ENCODE assay signal across 28 cellular contexts in genomic region chr2:235839226-235839625, GRCh38.
DNase-seq lines count a peak whose midpoint lies in the region; ATAC-seq and FAIRE-seq lines count a peak whose summit lies in the region.
"Had no signal": no experiment of that assay in that cellular context is flagged by ENCODE, and none has a peak within 500 bp of the region (broad histone marks: within the 10 kb centered on the region; RNA-seq: fewer than 3 reads in every experiment).

No MANE protein-coding gene starts in this region.

- H3K9me3 Mint-ChIP-seq in activated CD4-positive, alpha-beta T cell treated with anti-CD3 and anti-CD28 coated beads, Interleukin-2, amount 10 ng/mL, durations not matched to agents 7 days and 5 days: no peaks in the 10 kb centered on the region
- H3K9me3 Mint-ChIP-seq: CD14-positive monocyte; CD4-positive, CD25-positive, alpha-beta regulatory T cell; CD8-positive, alpha-beta memory T cell had no signal

- H3K4me1 Mint-ChIP-seq in activated CD4-positive, alpha-beta T cell treated with anti-CD3 and anti-CD28 coated beads, Interleukin-2, amount 10 ng/mL, durations not matched to agents 7 days and 5 days: no peaks in the 10 kb centered on the region
- H3K4me1 Mint-ChIP-seq: CD14-positive monocyte; CD4-positive, alpha-beta memory T cell; CD4-positive, CD25-positive, alpha-beta regulatory T cell; CD8-positive, alpha-beta memory T cell had no signal

- FAIRE-seq in urothelium cell line (lab: Jason Lieb, UNC): peak; percentile 58
- FAIRE-seq: A204.1, GM12878, GM12892, GM19239 had no signal

- intact Hi-C loops in cardiac septum (cut with DNase I): no loop called here
- intact Hi-C loops in left cardiac atrium (cut with DNase I): no loop called here
- intact Hi-C loops in posterior vena cava (cut with DNase I): no loop called here

- H3K27ac Mint-ChIP-seq in activated CD4-positive, alpha-beta T cell treated with anti-CD3 and anti-CD28 coated beads, Interleukin-2, amount 10 ng/mL, durations not matched to agents 7 days and 5 days: no peak overlapping the region
- H3K27ac Mint-ChIP-seq: CD4-positive, alpha-beta memory T cell; CD4-positive, CD25-positive, alpha-beta regulatory T cell had no signal

- no peaks in the 10 kb centered on the region for H3K36me3 Mint-ChIP-seq in activated CD4-positive, alpha-beta T cell treated with anti-CD3 and anti-CD28 coated beads, Interleukin-2, amount 10 ng/mL, durations not matched to agents 7 days and 5 days (ENCODE audit: low read depth)
- H3K36me3 Mint-ChIP-seq: CD14-positive monocyte; CD4-positive, alpha-beta memory T cell; CD4-positive, CD25-positive, alpha-beta regulatory T cell; CD8-positive, alpha-beta memory T cell had no signal

- ATAC-seq in left cardiac atrium (no peak), GM18502 (IDR thresholded peaks at IDR 0.05; ENCODE audit: poor library complexity, unreplicated experiment) (no peak)
- ATAC-seq: GM12878 had no signal

- POLR2A ChIA-PET in activated CD4-positive, alpha-beta T cell treated with anti-CD3 and anti-CD28 coated beads, Interleukin-2, amount 10 ng/mL, durations not matched to agents 7 days and 5 days (lab: Charles Lee): no interaction called here

- no peak overlapping the region for H3K4me3 Mint-ChIP-seq in activated CD4-positive, alpha-beta T cell treated with anti-CD3 and anti-CD28 coated beads, Interleukin-2, amount 10 ng/mL, durations not matched to agents 7 days and 5 days
- H3K4me3 Mint-ChIP-seq: CD14-positive monocyte; CD4-positive, alpha-beta memory T cell; CD4-positive, CD25-positive, alpha-beta regulatory T cell; CD8-positive, alpha-beta memory T cell had no signal

- DNase-seq in cardiac septum (ENCODE audit: low spot score): peak; percentile 35
- no peak for DNase-seq in left cardiac atrium
- peak; percentile 29 for DNase-seq in islet precursor cell
- peak; percentile 43 for DNase-seq in posterior vena cava (ENCODE audit: low spot score)
- DNase-seq in urothelium cell line (ENCODE audit: low spot score): no peak
- no peak for DNase-seq in activated CD4-positive, alpha-beta T cell treated with anti-CD3 and anti-CD28 coated beads, Interleukin-2, amount 10 ng/mL, durations not matched to agents 7 days and 5 days
- no peak for DNase-seq in activated T-cell treated with anti-CD3 and anti-CD28 coated beads, Interleukin-2, amount 50 U/mL, for 1 hour
- DNase-seq: 8988T; ACHN; BE2C; C1 segment of cervical spinal cord; CD4-positive, alpha-beta memory T cell; CD4-positive, CD25-positive, alpha-beta regulatory T cell; CD8-positive, alpha-beta memory T cell; COR-L47; DMS 273 treated with DMSO at 0.1 percent for 48 hours; DMS153; DMS53; DMS79; DND-41; EL; GDM1 had no signal

- CTCF ChIA-PET in activated CD4-positive, alpha-beta T cell treated with anti-CD3 and anti-CD28 coated beads, Interleukin-2, amount 10 ng/mL, durations not matched to agents 7 days and 5 days (lab: Charles Lee): no interaction called here

- H3K27me3 Mint-ChIP-seq in activated CD4-positive, alpha-beta T cell treated with anti-CD3 and anti-CD28 coated beads, Interleukin-2, amount 10 ng/mL, durations not matched to agents 7 days and 5 days: no peaks in the 10 kb centered on the region
- H3K27me3 Mint-ChIP-seq: CD4-positive, CD25-positive, alpha-beta regulatory T cell; CD8-positive, alpha-beta memory T cell had no signal

Comparison
In these comparisons a context has a peak if more than half of its experiments do, and no peak if none do; other contexts are left out.
1. DNase-seq: peak in cardiac septum (single experiment), islet precursor cell (single experiment) and posterior vena cava (single experiment); none in left cardiac atrium (single experiment), urothelium cell line (single experiment), activated CD4-positive, alpha-beta T cell treated with anti-CD3 and anti-CD28 coated beads, Interleukin-2, amount 10 ng/mL, durations not matched to agents 7 days and 5 days (single experiment) and activated T-cell treated with anti-CD3 and anti-CD28 coated beads, Interleukin-2, amount 50 U/mL, for 1 hour (single experiment).